ENCODE assay signal across 2 cellular contexts in genomic region chr9:124870723-124871122, GRCh38.
TF ChIP-seq lines count a peak whose summit lies in the region.

No MANE protein-coding gene starts in this region.

TF ChIP-seq in A549, 52 proteins besides CTCF, POLR2A, EP300 and RAD21:
- TF ChIP-seq GATA3 (IDR thresholded peaks at IDR 0.05; ENCODE audit: borderline replicate concordance) (no peak), CBX8 (IDR thresholded peaks at IDR 0.05) (no peak), FOSB (CRISPR knock-in tag; IDR thresholded peaks at IDR 0.05) (no peak), ELK1 (IDR thresholded peaks at IDR 0.05; ENCODE audit: low read depth, low read length) (no peak), BCL3 (IDR thresholded peaks at IDR 0.05) (no peak), RFX5 (IDR thresholded peaks at IDR 0.05) (no peak), CHD2 (IDR thresholded peaks at IDR 0.05; ENCODE audit: low read length, partially characterized antibody) (no peak), KDM5A (IDR thresholded peaks at IDR 0.05) (no peak), HEYL (CRISPR knock-in tag; IDR thresholded peaks at IDR 0.05) (no peak), KDM1A (IDR thresholded peaks at IDR 0.05; ENCODE audit: low read depth) (no peak), MYC (IDR thresholded peaks at IDR 0.05; ENCODE audit: borderline replicate concordance, low read length) (no peak), NFE2L2 (conservative IDR thresholded peaks at IDR 0.05; ENCODE audit: low read length) (no peak), ZNF302 (CRISPR knock-in tag; IDR thresholded peaks at IDR 0.05) (no peak)
- TF ChIP-seq, protein P1, sequence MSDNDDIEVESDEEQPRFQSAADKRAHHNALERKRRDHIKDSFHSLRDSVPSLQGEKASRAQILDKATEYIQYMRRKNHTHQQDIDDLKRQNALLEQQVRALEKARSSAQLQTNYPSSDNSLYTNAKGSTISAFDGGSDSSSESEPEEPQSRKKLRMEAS (IDR thresholded peaks at IDR 0.05), result no peak

TF ChIP-seq in IMR-90, 13 proteins besides CTCF, POLR2A, EP300 and RAD21:
- TF ChIP-seq RFX5 (IDR thresholded peaks at IDR 0.05; ENCODE audit: low read depth, low read length) (no peak), CEBPB (IDR thresholded peaks at IDR 0.05; ENCODE audit: low read depth, low read length) (no peak)
